Comparison of ENCODE assay signal across 37 cellular contexts in genomic region chr22:45855961-45856360, GRCh38.
A peak's percentile ranks its signal among the peaks of the same experiment; 100 is the strongest.
DNase-seq lines count a peak whose midpoint lies in the region; ATAC-seq, FAIRE-seq and TF ChIP-seq lines count a peak whose summit lies in the region.
"Had no signal": no experiment of that assay in that cellular context is flagged by ENCODE, and none has a peak within 500 bp of the region (broad histone marks: within the 10 kb centered on the region; RNA-seq: fewer than 3 reads in every experiment).

No MANE protein-coding gene starts in this region.

- FAIRE-seq in HepG2 (lab: Jason Lieb, UNC) = no peak
- FAIRE-seq: A204.1, A549, D721Med had no signal

- in situ Hi-C loops in HepG2 (cut with HindIII; ENCODE audit: extremely low pct_ligation_motif_present, low pct_unique_long_range_greater_than_20kb) = no loop called here

- POLR2A ChIA-PET in HepG2 (lab: Yijun Ruan, JAX) = no interaction called here

- H3K9me3 ChIP-seq in HepG2 (ENCODE audit: low read length) = peaks cover 12% of the 10 kb centered on the region; the same call in 1 of the 2 replicates
- peaks cover 0 to 5% (median 0%) of the 10 kb centered on the region in 4 donors for H3K9me3 ChIP-seq in right lobe of liver
- peaks cover 0 to 12% (median 8%) of the 10 kb centered on the region in 4 donors for H3K9me3 ChIP-seq in esophagus muscularis mucosa
- H3K9me3 ChIP-seq in neuronal stem cell (replicated peaks in 1 of 2; ENCODE audit: control insufficient read depth in 2 of 2, insufficient read depth in 1 of 2, low read depth in 1 of 2, low read length in 2 of 2) = peaks cover 16 to 27% of the 10 kb centered on the region in 2 donors
- peaks cover 0 to 9% (median 0%) of the 10 kb centered on the region in 4 donors for H3K9me3 ChIP-seq in sigmoid colon

- H3K36me3 ChIP-seq in HepG2 (replicated peaks in 1 of 2; ENCODE audit: control insufficient read depth in 1 of 2, insufficient read depth in 2 of 2, low read length in 2 of 2) (peaks cover 1 to 16% of the 10 kb centered on the region in 2 experiments; a peak in 3 of 5 replicates), right lobe of liver (peaks cover 0 to 2% (median 0%) of the 10 kb centered on the region in 4 donors), esophagus muscularis mucosa (peaks cover 7 to 65% (median 31%) of the 10 kb centered on the region in 4 donors), neuronal stem cell (replicated peaks in 1 of 2; ENCODE audit: control insufficient read depth in 2 of 2, insufficient read depth in 2 of 2, low read length in 2 of 2) (peaks cover 18 to 76% of the 10 kb centered on the region in 2 donors), sigmoid colon (peaks cover 0 to 60% (median 4%) of the 10 kb centered on the region in 4 donors)

- no peak overlapping the region for H2BK120ac ChIP-seq in neuronal stem cell (ENCODE audit: low read depth, low read length)

- TF ChIP-seq CTCF in HepG2 (CRISPR knock-in tag; IDR thresholded peaks at IDR 0.05) = no peak
- no peak for TF ChIP-seq CTCF in right lobe of liver (IDR thresholded peaks at IDR 0.05)
- TF ChIP-seq CTCF in esophagus muscularis mucosa (IDR thresholded peaks at IDR 0.05) = no peak
- no peak for TF ChIP-seq CTCF in sigmoid colon (IDR thresholded peaks at IDR 0.05)

- no TSS peak for BruUV-seq in HepG2 (replicated peaks; lab: Mats Ljungman, UMichigan)

- no peaks in the 10 kb centered on the region for H3K79me1 ChIP-seq in neuronal stem cell (ENCODE audit: low read depth, low read length)

- H3K4me3 ChIP-seq in HepG2 (replicated peaks in 1 of 3; ENCODE audit: insufficient read depth in 1 of 3, low read depth in 2 of 3, low read length in 3 of 3) = no peak overlapping the region
- H3K4me3 ChIP-seq in right lobe of liver = no peak overlapping the region
- no peak overlapping the region for H3K4me3 ChIP-seq in esophagus muscularis mucosa
- no peak overlapping the region for H3K4me3 ChIP-seq in neuronal stem cell (ENCODE audit: low read length in 2 of 2)
- no peak overlapping the region for H3K4me3 ChIP-seq in sigmoid colon
- H3K4me3 ChIP-seq: A549; BLaER1; BLaER1 treated with 17β-estradiol and CSF1 and Interleukin-3, amounts not matched to agents 10 nM and 100 nM had no signal

- H3K4me1 Mint-ChIP-seq in stimulated activated effector memory CD8-positive, alpha-beta T cell treated with anti-CD3 and anti-CD28 coated beads, Interleukin-12 subunit alpha, Interleukin-12 subunit beta, amount 100 ng/mL, for 72 hours = no peaks in the 10 kb centered on the region
- H3K4me1 Mint-ChIP-seq: B cell; CD14-positive monocyte; CD4-positive, alpha-beta memory T cell; CD4-positive, CD25-positive, alpha-beta regulatory T cell; CD8-positive, alpha-beta memory T cell had no signal

- H3K4me1 ChIP-seq in HepG2 (ENCODE audit: insufficient read depth, low read length) = peaks cover 16% of the 10 kb centered on the region
- H3K4me1 ChIP-seq in right lobe of liver = no peaks in the 10 kb centered on the region
- H3K4me1 ChIP-seq in esophagus muscularis mucosa = no peaks in the 10 kb centered on the region
- H3K4me1 ChIP-seq in neuronal stem cell (ENCODE audit: control insufficient read depth in 2 of 2, insufficient read depth in 1 of 2, low read depth in 1 of 2, low read length in 2 of 2) = no peaks in the 10 kb centered on the region
- H3K4me1 ChIP-seq in sigmoid colon = no peaks in the 10 kb centered on the region
- H3K4me1 ChIP-seq: BE2C, Caco-2 had no signal

- peak overlapping the region; percentile 19 for H3K27ac Mint-ChIP-seq in stimulated activated effector memory CD8-positive, alpha-beta T cell treated with anti-CD3 and anti-CD28 coated beads, Interleukin-12 subunit alpha, Interleukin-12 subunit beta, amount 100 ng/mL, for 72 hours
- H3K27ac Mint-ChIP-seq: B cell; CD14-positive monocyte; CD4-positive, alpha-beta T cell; CD8-positive, alpha-beta memory T cell; CD8-positive, alpha-beta T cell had no signal

- H3K4me2 ChIP-seq in HepG2 (ENCODE audit: low read depth, low read length) (no peak overlapping the region), neuronal stem cell (ENCODE audit: insufficient read depth, low read length, poor library complexity, severe bottlenecking) (no peak overlapping the region)
- H3K4me2 ChIP-seq: A549; BLaER1; BLaER1 treated with 17β-estradiol and CSF1 and Interleukin-3, amounts not matched to agents 10 nM and 100 nM had no signal

- H3K14ac ChIP-seq in neuronal stem cell (ENCODE audit: low read length) = no peak overlapping the region

- CTCF ChIA-PET in HepG2 (lab: Yijun Ruan, JAX; ENCODE audit: low intra/inter-chr PET ratio, low total read pairs) = no interaction called here

- H3K9ac ChIP-seq in HepG2 (ENCODE audit: insufficient read depth, low read depth, low read length) (no peak overlapping the region), neuronal stem cell (ENCODE audit: low read depth, low read length, poor library complexity) (no peak overlapping the region)
- H3K9ac ChIP-seq: BLaER1; BLaER1 treated with 17β-estradiol and CSF1 and Interleukin-3, amounts not matched to agents 10 nM and 100 nM had no signal

- no peak overlapping the region for H2BK12ac ChIP-seq in neuronal stem cell (ENCODE audit: low read length)

- H3K27me3 ChIP-seq in HepG2 (ENCODE audit: control insufficient read depth in 1 of 2, insufficient read depth in 2 of 2, low read length in 2 of 2) = no peaks in the 10 kb centered on the region
- no peaks in the 10 kb centered on the region for H3K27me3 ChIP-seq in right lobe of liver
- H3K27me3 ChIP-seq in esophagus muscularis mucosa = no peaks in the 10 kb centered on the region
- peaks cover 0 to 2% (median 0%) of the 10 kb centered on the region in 3 experiments for H3K27me3 ChIP-seq in neuronal stem cell (ENCODE audit: control insufficient read depth in 3 of 3, insufficient read depth in 3 of 3, low read depth in 1 of 3, low read length in 3 of 3)
- H3K27me3 ChIP-seq in sigmoid colon = no peaks in the 10 kb centered on the region
- H3K27me3 ChIP-seq: BE2C; BLaER1; BLaER1 treated with 17β-estradiol and CSF1 and Interleukin-3, amounts not matched to agents 10 nM and 100 nM had no signal

- H2BK5ac ChIP-seq in neuronal stem cell (ENCODE audit: low read length) = no peak overlapping the region

- no peak overlapping the region for H4K91ac ChIP-seq in neuronal stem cell (ENCODE audit: low read depth, low read length, poor library complexity)

- no peak overlapping the region for H3K4ac ChIP-seq in neuronal stem cell (ENCODE audit: low read length)

- H3K27ac ChIP-seq in HepG2 (ENCODE audit: extremely low read length, insufficient read depth, low read length) (no peak overlapping the region), right lobe of liver (no peak overlapping the region), esophagus muscularis mucosa (replicated peaks in 1 of 4) (no peak overlapping the region), neuronal stem cell (replicated peaks; ENCODE audit: low read length) (no peak overlapping the region), sigmoid colon (no peak overlapping the region)
- H3K27ac ChIP-seq: 22Rv1; A549; BLaER1; BLaER1 treated with 17β-estradiol and CSF1 and Interleukin-3, amounts not matched to agents 10 nM and 100 nM; C4-2B had no signal

- no peak overlapping the region for H3K4me3 Mint-ChIP-seq in stimulated activated effector memory CD8-positive, alpha-beta T cell treated with anti-CD3 and anti-CD28 coated beads, Interleukin-12 subunit alpha, Interleukin-12 subunit beta, amount 100 ng/mL, for 72 hours
- H3K4me3 Mint-ChIP-seq: B cell; CD14-positive monocyte; CD4-positive, alpha-beta memory T cell; CD4-positive, alpha-beta T cell; CD4-positive, CD25-positive, alpha-beta regulatory T cell; CD8-positive, alpha-beta memory T cell; CD8-positive, alpha-beta T cell had no signal

- no peak for TF ChIP-seq RAD21 in HepG2 (CRISPR knock-in tag; IDR thresholded peaks at IDR 0.05)

- H4K8ac ChIP-seq in neuronal stem cell (ENCODE audit: low read depth, low read length) = no peak overlapping the region

- no peaks in the 10 kb centered on the region for H3K79me2 ChIP-seq in HepG2 (ENCODE audit: insufficient read depth, low read length)

- intact Hi-C loops in HepG2 (cut with micrococcal nuclease; ENCODE audit: unreplicated experiment) (no loop called here), right lobe of liver (cut with DNase I) (no loop called here), esophagus muscularis mucosa (cut with DNase I) (no loop called here), sigmoid colon (cut with DNase I) (no loop called here), left ventricle myocardium superior (cut with micrococcal nuclease) (no loop called here)

- no peak overlapping the region for H2AK5ac ChIP-seq in neuronal stem cell (ENCODE audit: low read depth, low read length)

- H3K23ac ChIP-seq in neuronal stem cell (ENCODE audit: low read depth, low read length, poor library complexity) = no peak overlapping the region

- no peak for TF ChIP-seq POLR2A in HepG2 (IDR thresholded peaks at IDR 0.05; ENCODE audit: insufficient read depth in 1 of 2, low read depth in 2 of 2, low read length in 2 of 2)
- TF ChIP-seq POLR2A in right lobe of liver (IDR thresholded peaks at IDR 0.05) = no peak
- TF ChIP-seq POLR2A in esophagus muscularis mucosa (IDR thresholded peaks at IDR 0.05; ENCODE audit: low read depth) = no peak
- no peak for TF ChIP-seq POLR2A in sigmoid colon (IDR thresholded peaks at IDR 0.05)

- 100% methylated on average over 2 of the region's 2 CpGs for WGBS in HepG2 (ENCODE audit: low lambda C conversion rate)
- no CpG with 5 or more reads among the region's 2 CpGs for WGBS in right lobe of liver (ENCODE audit: insufficient coverage, low coverage, low lambda C conversion rate, missing lambda C conversion rate)
- WGBS in esophagus muscularis mucosa = no CpG with 5 or more reads among the region's 2 CpGs
- no CpG with 5 or more reads among the region's 2 CpGs for WGBS in neuronal stem cell (ENCODE audit: extremely low coverage in 2 of 2, insufficient read length in 2 of 2, insufficient replicate concordance in 1 of 2), 2 donors
- 92 to 93% methylated on average over 2 of the region's 2 CpGs for WGBS in sigmoid colon, 2 donors

- peak overlapping the region; percentile 65 for H3K18ac ChIP-seq in neuronal stem cell (ENCODE audit: low read length)

- H2BK15ac ChIP-seq in neuronal stem cell (ENCODE audit: low read length) = no peak overlapping the region

- H4K20me1 ChIP-seq in HepG2 (ENCODE audit: insufficient read depth, low read length) = no peaks in the 10 kb centered on the region

- peaks cover 7% of the 10 kb centered on the region for H3K9me3 Mint-ChIP-seq in stimulated activated effector memory CD8-positive, alpha-beta T cell treated with anti-CD3 and anti-CD28 coated beads, Interleukin-12 subunit alpha, Interleukin-12 subunit beta, amount 100 ng/mL, for 72 hours

- TF ChIP-seq EP300 in HepG2 (IDR thresholded peaks at IDR 0.05; ENCODE audit: low read depth in 2 of 2, low read length in 2 of 2) (no peak), HepG2 (CRISPR knock-in tag; IDR thresholded peaks at IDR 0.05; ENCODE audit: borderline replicate concordance) (no peak), esophagus muscularis mucosa (IDR thresholded peaks at IDR 0.05) (no peak), sigmoid colon (IDR thresholded peaks at IDR 0.05) (no peak)

- ATAC-seq in HepG2 (no peak), right lobe of liver (no peak), left ventricle myocardium superior (no peak)
- ATAC-seq in stimulated activated effector memory CD8-positive, alpha-beta T cell treated with anti-CD3 and anti-CD28 coated beads, Interleukin-12 subunit alpha, Interleukin-12 subunit beta, amount 100 ng/mL, for 72 hours = no peak
- ATAC-seq: A549; CD8-positive, alpha-beta T cell had no signal

- H2AFZ ChIP-seq in HepG2 (ENCODE audit: low read length) (no peak overlapping the region), neuronal stem cell (ENCODE audit: low read length) (no peak overlapping the region)

- peaks cover 13% of the 10 kb centered on the region for H3K36me3 Mint-ChIP-seq in stimulated activated effector memory CD8-positive, alpha-beta T cell treated with anti-CD3 and anti-CD28 coated beads, Interleukin-12 subunit alpha, Interleukin-12 subunit beta, amount 100 ng/mL, for 72 hours

- DNase-seq in HepG2 (ENCODE audit: low spot score) (no peak), right lobe of liver (no peak), esophagus muscularis mucosa (ENCODE audit: extremely low spot score) (peak; percentile 79), neuronal stem cell (ENCODE audit: low spot score) (no peak), HuH-7 (ENCODE audit: low spot score) (no peak), sigmoid colon (no peak), left ventricle myocardium superior (no peak)
- DNase-seq in stimulated activated effector memory CD8-positive, alpha-beta T cell treated with anti-CD3 and anti-CD28 coated beads, Interleukin-12 subunit alpha, Interleukin-12 subunit beta, amount 100 ng/mL, for 72 hours (ENCODE audit: low spot score in 2 of 2) = no peak
- DNase-seq: 8988T; ACHN; AML-193; BE2C; C1 segment of cervical spinal cord; Caco-2; Calu3; CD4-positive, alpha-beta memory T cell; CD4-positive, alpha-beta T cell; CD4-positive, CD25-positive, alpha-beta regulatory T cell; CD8-positive, alpha-beta memory T cell; CD8-positive, alpha-beta T cell; COR-L47; DMS 273 treated with DMSO at 0.1 percent for 48 hours; DMS153; DMS53; DMS79; DMS79 treated with DMSO at 0.1 percent for 48 hours; DND-41; EL had no signal
